Comparison of ENCODE assay signal across 1 cellular context in the genomic region with DNA sequence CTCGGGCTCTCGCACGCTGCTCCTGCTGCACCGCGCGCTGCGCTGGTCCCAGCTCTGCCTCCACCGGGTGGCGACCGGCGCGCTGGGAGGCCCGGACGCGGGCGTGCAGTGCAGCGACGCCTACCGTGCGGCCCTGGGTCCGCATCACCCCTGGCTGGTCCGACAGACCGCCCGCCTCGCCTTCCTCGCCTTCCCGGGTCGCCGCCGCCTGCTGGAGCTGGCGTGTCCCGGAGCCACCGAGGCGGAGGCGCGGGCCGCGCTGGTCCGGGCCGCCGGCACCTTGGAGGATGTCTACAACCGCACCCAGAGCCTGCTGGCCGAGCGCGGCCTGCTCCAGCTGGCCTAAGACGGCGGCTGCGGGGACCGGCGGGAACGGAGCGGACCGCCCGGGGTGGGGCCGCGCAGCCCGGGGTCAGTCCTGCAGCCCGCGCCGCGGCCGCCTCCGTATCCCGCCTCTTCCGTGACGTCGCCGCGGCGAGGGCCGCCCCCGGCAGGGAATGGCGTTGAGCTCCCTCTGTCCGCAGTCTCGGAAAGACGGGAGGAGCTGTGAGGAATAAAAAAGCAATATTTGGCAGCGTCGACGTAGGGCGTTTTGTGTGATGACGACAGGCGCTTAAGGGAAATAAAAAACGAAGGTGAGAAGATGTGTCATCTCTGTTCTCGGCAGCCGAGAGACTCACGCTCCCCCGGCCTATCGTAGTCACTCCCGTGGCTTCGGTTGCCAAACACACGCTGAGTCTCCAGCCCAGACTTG.
TF ChIP-seq lines count a peak whose summit lies in the region.

No MANE protein-coding gene starts in this region.

TF ChIP-seq in HepG2, 621 proteins besides CTCF, POLR2A, EP300 and RAD21 (continued from another document):
- TF ChIP-seq, protein P1, sequence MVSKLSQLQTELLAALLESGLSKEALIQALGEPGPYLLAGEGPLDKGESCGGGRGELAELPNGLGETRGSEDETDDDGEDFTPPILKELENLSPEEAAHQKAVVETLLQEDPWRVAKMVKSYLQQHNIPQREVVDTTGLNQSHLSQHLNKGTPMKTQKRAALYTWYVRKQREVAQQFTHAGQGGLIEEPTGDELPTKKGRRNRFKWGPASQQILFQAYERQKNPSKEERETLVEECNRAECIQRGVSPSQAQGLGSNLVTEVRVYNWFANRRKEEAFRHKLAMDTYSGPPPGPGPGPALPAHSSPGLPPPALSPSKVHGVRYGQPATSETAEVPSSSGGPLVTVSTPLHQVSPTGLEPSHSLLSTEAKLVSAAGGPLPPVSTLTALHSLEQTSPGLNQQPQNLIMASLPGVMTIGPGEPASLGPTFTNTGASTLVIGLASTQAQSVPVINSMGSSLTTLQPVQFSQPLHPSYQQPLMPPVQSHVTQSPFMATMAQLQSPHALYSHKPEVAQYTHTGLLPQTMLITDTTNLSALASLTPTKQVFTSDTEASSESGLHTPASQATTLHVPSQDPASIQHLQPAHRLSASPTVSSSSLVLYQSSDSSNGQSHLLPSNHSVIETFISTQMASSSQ (IDR thresholded peaks at IDR 0.05; ENCODE audit: low read depth): no peak
- TF ChIP-seq, protein P1 (CRISPR knock-in tag; IDR thresholded peaks at IDR 0.05; ENCODE audit: borderline replicate concordance): peak; percentile 87
- TF ChIP-seq, protein P2, sequence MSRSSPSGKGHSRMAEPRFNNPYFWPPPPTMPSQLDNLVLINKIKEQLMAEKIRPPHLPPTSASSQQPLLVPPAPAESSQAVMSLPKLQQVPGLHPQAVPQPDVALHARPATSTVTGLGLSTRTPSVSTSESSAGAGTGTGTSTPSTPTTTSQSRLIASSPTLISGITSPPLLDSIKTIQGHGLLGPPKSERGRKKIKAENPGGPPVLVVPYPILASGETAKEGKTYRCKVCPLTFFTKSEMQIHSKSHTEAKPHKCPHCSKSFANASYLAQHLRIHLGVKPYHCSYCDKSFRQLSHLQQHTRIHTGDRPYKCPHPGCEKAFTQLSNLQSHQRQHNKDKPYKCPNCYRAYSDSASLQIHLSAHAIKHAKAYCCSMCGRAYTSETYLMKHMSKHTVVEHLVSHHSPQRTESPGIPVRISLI (CRISPR knock-in tag; IDR thresholded peaks at IDR 0.05; ENCODE audit: borderline replicate concordance): peak; percentile 31; the same call in 1 of the 2 replicates
- TF ChIP-seq SAP130 (CRISPR knock-in tag; IDR thresholded peaks at IDR 0.05; ENCODE audit: low read depth) (peak; percentile 89), PAF1 (CRISPR knock-in tag; IDR thresholded peaks at IDR 0.05) (no peak), KDM5A (IDR thresholded peaks at IDR 0.05; ENCODE audit: borderline replicate concordance, low read length) (no peak), ERF (CRISPR knock-in tag; IDR thresholded peaks at IDR 0.05) (peak; percentile 61; the same call in 1 of the 2 replicates), ZNF354B (CRISPR knock-in tag; IDR thresholded peaks at IDR 0.05) (peak; percentile 45; the same call in 1 of the 2 replicates), HES4 (CRISPR knock-in tag; IDR thresholded peaks at IDR 0.05; ENCODE audit: borderline replicate concordance) (peak; percentile 91; the same call in 1 of the 2 replicates), GATA4 (IDR thresholded peaks at IDR 0.05; ENCODE audit: borderline replicate concordance, low read depth) (no peak), ARNTL (CRISPR knock-in tag; IDR thresholded peaks at IDR 0.05) (no peak), PRMT3 (CRISPR knock-in tag; IDR thresholded peaks at IDR 0.05; ENCODE audit: borderline replicate concordance, low read depth) (peak; percentile 95; the same call in 1 of the 2 replicates)
- TF ChIP-seq, protein P3, sequence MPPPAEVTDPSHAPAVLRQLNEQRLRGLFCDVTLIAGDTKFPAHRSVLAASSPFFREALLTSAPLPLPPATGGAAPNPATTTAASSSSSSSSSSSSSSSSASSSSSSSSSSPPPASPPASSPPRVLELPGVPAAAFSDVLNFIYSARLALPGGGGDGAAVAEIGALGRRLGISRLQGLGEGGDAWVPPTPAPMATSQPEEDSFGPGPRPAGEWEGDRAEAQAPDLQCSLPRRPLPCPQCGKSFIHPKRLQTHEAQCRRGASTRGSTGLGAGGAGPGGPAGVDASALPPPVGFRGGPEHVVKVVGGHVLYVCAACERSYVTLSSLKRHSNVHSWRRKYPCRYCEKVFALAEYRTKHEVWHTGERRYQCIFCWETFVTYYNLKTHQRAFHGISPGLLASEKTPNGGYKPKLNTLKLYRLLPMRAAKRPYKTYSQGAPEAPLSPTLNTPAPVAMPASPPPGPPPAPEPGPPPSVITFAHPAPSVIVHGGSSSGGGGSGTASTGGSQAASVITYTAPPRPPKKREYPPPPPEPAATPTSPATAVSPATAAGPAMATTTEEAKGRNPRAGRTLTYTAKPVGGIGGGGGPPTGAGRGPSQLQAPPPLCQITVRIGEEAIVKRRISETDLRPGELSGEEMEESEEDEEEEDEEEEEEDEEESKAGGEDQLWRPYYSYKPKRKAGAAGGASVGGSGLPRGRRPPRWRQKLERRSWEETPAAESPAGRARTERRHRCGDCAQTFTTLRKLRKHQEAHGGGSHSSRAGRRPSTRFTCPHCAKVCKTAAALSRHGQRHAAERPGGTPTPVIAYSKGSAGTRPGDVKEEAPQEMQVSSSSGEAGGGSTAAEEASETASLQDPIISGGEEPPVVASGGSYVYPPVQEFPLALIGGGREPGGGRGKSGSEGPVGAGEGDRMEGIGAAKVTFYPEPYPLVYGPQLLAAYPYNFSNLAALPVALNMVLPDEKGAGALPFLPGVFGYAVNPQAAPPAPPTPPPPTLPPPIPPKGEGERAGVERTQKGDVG (CRISPR knock-in tag; IDR thresholded peaks at IDR 0.05; ENCODE audit: borderline replicate concordance): no peak
